ENCODE assay signal across 8 cellular contexts in the genomic region with DNA sequence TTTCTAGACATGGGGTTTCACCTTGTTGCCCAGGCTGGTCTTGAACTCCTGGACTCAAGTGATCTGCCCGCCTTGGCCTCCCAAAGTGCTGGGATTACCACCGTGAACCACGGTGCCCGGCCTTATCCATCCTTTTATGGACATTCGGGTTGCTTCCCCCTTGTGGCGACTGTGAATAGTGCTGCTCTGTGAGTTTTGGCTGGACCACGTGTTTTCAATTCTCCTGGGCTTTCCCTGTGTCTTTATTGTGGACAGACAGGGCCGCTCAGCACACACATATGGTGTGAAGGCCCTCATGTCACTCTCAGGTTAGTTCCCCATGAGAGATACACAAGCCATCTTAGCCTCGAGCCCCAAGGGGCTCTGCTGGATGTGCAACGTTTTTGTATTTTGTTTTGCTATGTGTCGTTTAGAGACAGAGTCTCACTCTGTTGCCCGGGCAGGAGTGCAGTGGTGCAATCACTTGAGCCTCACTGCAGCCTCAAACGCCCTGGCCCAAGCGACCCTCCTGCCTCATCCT. TPM values are rescaled to one million over a fixed set of nuclear protein-coding genes. Genes with fewer than 3 reads are reported as not detected.
A peak's percentile ranks its signal among the peaks of the same experiment; 100 is the strongest.
DNase-seq lines count a peak whose midpoint lies in the region; ATAC-seq and TF ChIP-seq lines count a peak whose summit lies in the region.

No MANE protein-coding gene starts in this region.

- WGBS in mesenchymal stem cell: 38% methylated on average over 14 of the region's 14 CpGs

- TF ChIP-seq CTCF in A673 (conservative IDR thresholded peaks at IDR 0.05; ENCODE audit: low read depth, low read length): peak; percentile 83

- H3K4me1 Mint-ChIP-seq in activated CD4-positive, alpha-beta memory T cell treated with anti-CD3 and anti-CD28 coated beads, Interleukin-2, amount 10 ng/mL, durations not matched to agents 7 days and 5 days: peaks cover 31% of the 10 kb centered on the region

- no peak overlapping the region for H2AFZ ChIP-seq in mesenchymal stem cell (ENCODE audit: low read depth, low read length)

- DNase-seq in A673 (ENCODE audit: low spot score) (peak; percentile 93), NCI-H82 (lab: John Stamatoyannopoulos, UW) (peak; percentile 97), mesenchymal stem cell (peak; percentile 88)
- peak; percentile 79 for DNase-seq in activated CD4-positive, alpha-beta memory T cell treated with anti-CD3 and anti-CD28 coated beads, Interleukin-2, amount 10 ng/mL, durations not matched to agents 7 days and 5 days
- peak; percentile 60 for DNase-seq in effector CD4-positive, alpha-beta T cell
- peak; percentile 57 to 63 for DNase-seq in stimulated activated CD8-positive, alpha-beta memory T cell treated with anti-CD3 and anti-CD28 coated beads, Interleukin-15, amount 100 ng/mL, for 48 hours (ENCODE audit: low read depth in 2 of 2)

- no peak overlapping the region for H3K4ac ChIP-seq in mesenchymal stem cell (ENCODE audit: low read depth in 1 of 2, low read length in 2 of 2)

- no peak overlapping the region for H3K27ac ChIP-seq in A673 (ENCODE audit: low read depth, low read length, poor library complexity, severe bottlenecking)
- no peak overlapping the region for H3K27ac ChIP-seq in mesenchymal stem cell (ENCODE audit: low read length, poor library complexity, severe bottlenecking)

- CTCF ChIA-PET in A673 (lab: Charles Lee): no interaction called here
- CTCF ChIA-PET in activated CD4-positive, alpha-beta memory T cell treated with anti-CD3 and anti-CD28 coated beads, Interleukin-2, amount 10 ng/mL, durations not matched to agents 7 days and 5 days (lab: Charles Lee): interaction anchor here (0.7 to 10.8 kb wide), 8 partner anchors 9 to 197 kb away, joined by 3 to 155 read pairs (median 4); no protein-coding TSS in a partner anchor

- no peak overlapping the region for H4K91ac ChIP-seq in mesenchymal stem cell (ENCODE audit: low read length)

- H3K9me3 Mint-ChIP-seq in activated CD4-positive, alpha-beta memory T cell treated with anti-CD3 and anti-CD28 coated beads, Interleukin-2, amount 10 ng/mL, durations not matched to agents 7 days and 5 days: no peaks in the 10 kb centered on the region

- H3K27me3 ChIP-seq in A673 (replicated peaks; ENCODE audit: insufficient read depth, low read depth, low read length, poor library complexity) (no peaks in the 10 kb centered on the region), mesenchymal stem cell (ENCODE audit: control insufficient read depth in 1 of 2, insufficient read depth in 1 of 2, low read length in 2 of 2) (no peaks in the 10 kb centered on the region)

- no peaks in the 10 kb centered on the region for H3K9me3 ChIP-seq in A673 (ENCODE audit: low read depth, low read length, poor library complexity, severe bottlenecking)
- H3K9me3 ChIP-seq in mesenchymal stem cell (ENCODE audit: control insufficient read depth, low read length): no peaks in the 10 kb centered on the region

- H4K8ac ChIP-seq in mesenchymal stem cell (ENCODE audit: low read length): no peak overlapping the region

- peaks cover 7% of the 10 kb centered on the region for H3K36me3 Mint-ChIP-seq in activated CD4-positive, alpha-beta memory T cell treated with anti-CD3 and anti-CD28 coated beads, Interleukin-2, amount 10 ng/mL, durations not matched to agents 7 days and 5 days (ENCODE audit: low read depth)

- H3K14ac ChIP-seq in mesenchymal stem cell (ENCODE audit: low read length in 2 of 2): no peak overlapping the region

- no peak overlapping the region for H2BK12ac ChIP-seq in mesenchymal stem cell (ENCODE audit: low read length in 2 of 2)

- H3K23ac ChIP-seq in mesenchymal stem cell (ENCODE audit: low read length in 2 of 2): no peak overlapping the region

- H3K4me1 ChIP-seq in A673 (ENCODE audit: insufficient read depth, low read length, poor library complexity, severe bottlenecking) (peaks cover 8% of the 10 kb centered on the region), mesenchymal stem cell (ENCODE audit: control insufficient read depth, insufficient read depth, low read depth, low read length) (no peaks in the 10 kb centered on the region)

- H3K9ac ChIP-seq in mesenchymal stem cell (ENCODE audit: low read length): peak overlapping the region; percentile 53

- no peak overlapping the region for H3K4me3 ChIP-seq in A673 (ENCODE audit: low read depth, low read length, poor library complexity, severe bottlenecking)
- peak overlapping the region in 1 of 2 experiments; percentile 23 for H3K4me3 ChIP-seq in mesenchymal stem cell (ENCODE audit: insufficient read depth in 1 of 2, low read depth in 1 of 2, low read length in 2 of 2)

- no peak overlapping the region for H3K18ac ChIP-seq in mesenchymal stem cell (ENCODE audit: low read depth in 1 of 2, low read length in 2 of 2)

- H3K27me3 Mint-ChIP-seq in activated CD4-positive, alpha-beta memory T cell treated with anti-CD3 and anti-CD28 coated beads, Interleukin-2, amount 10 ng/mL, durations not matched to agents 7 days and 5 days: no peaks in the 10 kb centered on the region

- peak overlapping the region; percentile 14 for H3K27ac Mint-ChIP-seq in activated CD4-positive, alpha-beta memory T cell treated with anti-CD3 and anti-CD28 coated beads, Interleukin-2, amount 10 ng/mL, durations not matched to agents 7 days and 5 days

- no peak overlapping the region for H3K4me3 Mint-ChIP-seq in activated CD4-positive, alpha-beta memory T cell treated with anti-CD3 and anti-CD28 coated beads, Interleukin-2, amount 10 ng/mL, durations not matched to agents 7 days and 5 days

- no TSS peak for BruUV-seq in A673 (replicated peaks; lab: Mats Ljungman, UMichigan)

- no peak for TF ChIP-seq POLR2A in GM18505 (IDR thresholded peaks at IDR 0.05; ENCODE audit: borderline replicate concordance, extremely low read depth, insufficient read depth, insufficient read length)

- H3K36me3 ChIP-seq in A673 (ENCODE audit: insufficient read depth, low read length, poor library complexity, severe bottlenecking): peaks cover 3% of the 10 kb centered on the region
- H3K36me3 ChIP-seq in mesenchymal stem cell (ENCODE audit: control insufficient read depth in 1 of 2, insufficient read depth in 2 of 2, low read depth in 1 of 2, low read length in 2 of 2): peaks cover 25 to 26% of the 10 kb centered on the region in 2 experiments

- H3K79me1 ChIP-seq in mesenchymal stem cell (replicated peaks; ENCODE audit: low read length, poor library complexity, severe bottlenecking): no peaks in the 10 kb centered on the region

- intact Hi-C loops in A673 (cut with micrococcal nuclease; ENCODE audit: unreplicated experiment): no loop called here

- no peak overlapping the region for H2BK120ac ChIP-seq in mesenchymal stem cell (ENCODE audit: low read depth, low read length)

- no peak overlapping the region for H2BK15ac ChIP-seq in mesenchymal stem cell (ENCODE audit: low read depth, poor library complexity, severe bottlenecking)

- no peak overlapping the region for H2BK5ac ChIP-seq in mesenchymal stem cell (ENCODE audit: low read depth, low read length, poor library complexity, severe bottlenecking)

- POLR2A ChIA-PET in A673 (lab: Charles Lee; ENCODE audit: low non-redundant PET): no interaction called here
- POLR2A ChIA-PET in activated CD4-positive, alpha-beta memory T cell treated with anti-CD3 and anti-CD28 coated beads, Interleukin-2, amount 10 ng/mL, durations not matched to agents 7 days and 5 days (lab: Charles Lee): interaction anchor here (1.0 to 7.9 kb wide), 3 partner anchors 129 to 540 kb away, joined by 3 to 79 read pairs (median 5); a partner anchor contains a TSS

- no peak overlapping the region for H2AK5ac ChIP-seq in mesenchymal stem cell (ENCODE audit: low read length, severe bottlenecking)

- no peak overlapping the region for H3K4me2 ChIP-seq in mesenchymal stem cell (ENCODE audit: low read length, poor library complexity, severe bottlenecking)

- ATAC-seq in GM18505 (IDR thresholded peaks at IDR 0.05; ENCODE audit: unreplicated experiment) (peak; percentile 68), HG03571 (IDR thresholded peaks at IDR 0.05; ENCODE audit: unreplicated experiment) (peak; percentile 46)

RNA-seq across cellular contexts. Expression of a gene that starts 40.5 kb away (rescaled TPM):
- total RNA-seq in A673 (2021): 66.7 and 72.6 TPM in 2 replicates
- 10 to 100 TPM; 68.8 to 76.9 TPM for total RNA-seq in activated CD4-positive, alpha-beta memory T cell treated with anti-CD3 and anti-CD28 coated beads, Interleukin-2, amount 10 ng/mL, durations not matched to agents 7 days and 5 days
- 15.4 TPM for polyA plus RNA-seq in mesenchymal stem cell (2013, experiment 1 of 2)
- 16.1 TPM for polyA plus RNA-seq in mesenchymal stem cell (2013, experiment 2 of 2)

RNA-seq across cellular contexts. Expression of a gene that starts 40.8 kb away (rescaled TPM):
- 73.8 and 86.1 TPM in 2 replicates for total RNA-seq in A673 (2021)
- 10 to 100 TPM; 63.1 to 67.1 TPM for total RNA-seq in activated CD4-positive, alpha-beta memory T cell treated with anti-CD3 and anti-CD28 coated beads, Interleukin-2, amount 10 ng/mL, durations not matched to agents 7 days and 5 days
- 35.7 TPM for polyA plus RNA-seq in mesenchymal stem cell (2013, experiment 1 of 2)
- polyA plus RNA-seq in mesenchymal stem cell (2013, experiment 2 of 2): 31.6 TPM

RNA-seq across cellular contexts. Expression of a gene that starts 44.3 kb away (rescaled TPM):
- total RNA-seq in A673 (2021): 202 and 218 TPM in 2 replicates
- 100 to 1,000 TPM; 109 to 113 TPM for total RNA-seq in activated CD4-positive, alpha-beta memory T cell treated with anti-CD3 and anti-CD28 coated beads, Interleukin-2, amount 10 ng/mL, durations not matched to agents 7 days and 5 days
- polyA plus RNA-seq in mesenchymal stem cell (2013, experiment 1 of 2): 46.1 TPM
- polyA plus RNA-seq in mesenchymal stem cell (2013, experiment 2 of 2): 42.5 TPM
